1 cellular context compared by ENCODE assay signal in the genomic region with DNA sequence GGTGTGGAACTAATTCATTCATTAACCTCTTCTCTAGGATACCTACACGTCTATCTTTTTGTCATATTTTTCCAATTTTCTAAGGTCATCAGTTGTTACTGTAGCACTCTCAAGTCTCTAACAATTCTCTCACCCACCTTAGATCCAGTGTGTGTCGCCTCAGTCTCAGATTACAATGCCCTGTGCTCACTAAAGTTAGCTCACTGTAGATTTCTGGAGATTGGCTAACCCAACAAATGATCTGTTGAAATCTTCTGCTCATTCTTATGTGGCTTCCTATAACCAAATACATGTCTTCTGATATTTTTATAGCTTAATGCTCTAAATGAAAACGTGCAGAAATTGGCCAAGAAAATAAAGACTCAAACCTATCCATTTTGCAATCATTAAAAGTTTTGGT.
TF ChIP-seq lines count a peak whose summit lies in the region.

No MANE protein-coding gene starts in this region.

TF ChIP-seq in IMR-90, 13 proteins besides CTCF, POLR2A, EP300 and RAD21:
- TF ChIP-seq SMC3 (IDR thresholded peaks at IDR 0.05; ENCODE audit: low read depth, low read length), result no peak
- TF ChIP-seq RFX5 (IDR thresholded peaks at IDR 0.05; ENCODE audit: low read depth, low read length), result no peak
- no peak for TF ChIP-seq MAFK (IDR thresholded peaks at IDR 0.05; ENCODE audit: low read depth, low read length)
- TF ChIP-seq RCOR1 (IDR thresholded peaks at IDR 0.05; ENCODE audit: insufficient replicate concordance, low read length), result no peak
- no peak for TF ChIP-seq CHD1 (IDR thresholded peaks at IDR 0.05; ENCODE audit: low read depth, low read length)
- no peak for TF ChIP-seq FOS (IDR thresholded peaks at IDR 0.05; ENCODE audit: low read depth, low read length)
- TF ChIP-seq, protein P1, sequence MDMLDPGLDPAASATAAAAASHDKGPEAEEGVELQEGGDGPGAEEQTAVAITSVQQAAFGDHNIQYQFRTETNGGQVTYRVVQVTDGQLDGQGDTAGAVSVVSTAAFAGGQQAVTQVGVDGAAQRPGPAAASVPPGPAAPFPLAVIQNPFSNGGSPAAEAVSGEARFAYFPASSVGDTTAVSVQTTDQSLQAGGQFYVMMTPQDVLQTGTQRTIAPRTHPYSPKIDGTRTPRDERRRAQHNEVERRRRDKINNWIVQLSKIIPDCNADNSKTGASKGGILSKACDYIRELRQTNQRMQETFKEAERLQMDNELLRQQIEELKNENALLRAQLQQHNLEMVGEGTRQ (IDR thresholded peaks at IDR 0.05; ENCODE audit: low read depth, low read length), result no peak
- TF ChIP-seq, protein P2, sequence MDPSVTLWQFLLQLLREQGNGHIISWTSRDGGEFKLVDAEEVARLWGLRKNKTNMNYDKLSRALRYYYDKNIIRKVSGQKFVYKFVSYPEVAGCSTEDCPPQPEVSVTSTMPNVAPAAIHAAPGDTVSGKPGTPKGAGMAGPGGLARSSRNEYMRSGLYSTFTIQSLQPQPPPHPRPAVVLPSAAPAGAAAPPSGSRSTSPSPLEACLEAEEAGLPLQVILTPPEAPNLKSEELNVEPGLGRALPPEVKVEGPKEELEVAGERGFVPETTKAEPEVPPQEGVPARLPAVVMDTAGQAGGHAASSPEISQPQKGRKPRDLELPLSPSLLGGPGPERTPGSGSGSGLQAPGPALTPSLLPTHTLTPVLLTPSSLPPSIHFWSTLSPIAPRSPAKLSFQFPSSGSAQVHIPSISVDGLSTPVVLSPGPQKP (IDR thresholded peaks at IDR 0.05; ENCODE audit: borderline replicate concordance, low read depth, low read length), result no peak
- no peak for TF ChIP-seq BHLHE40 (IDR thresholded peaks at IDR 0.05; ENCODE audit: low read depth, low read length)
- TF ChIP-seq MXI1 (IDR thresholded peaks at IDR 0.05; ENCODE audit: borderline replicate concordance, low read depth, low read length), result no peak
- TF ChIP-seq NFE2L2 (IDR thresholded peaks at IDR 0.05; ENCODE audit: low read depth, low read length), result no peak
- TF ChIP-seq CEBPB (IDR thresholded peaks at IDR 0.05; ENCODE audit: low read depth, low read length), result no peak
- no peak for TF ChIP-seq MAZ (IDR thresholded peaks at IDR 0.05; ENCODE audit: borderline replicate concordance, low read depth, low read length)
